Comparison of ENCODE assay signal across 21 cellular contexts in genomic region chr3:62955126-62955525, GRCh38.
"Had no signal": no experiment of that assay in that cellular context is flagged by ENCODE, and none has a peak within 500 bp of the region (broad histone marks: within the 10 kb centered on the region; RNA-seq: fewer than 3 reads in every experiment).

No MANE protein-coding gene starts in this region.

- H3K9me3 ChIP-seq: breast epithelium, pancreas, right lobe of liver, upper lobe of right lung had no signal

- H3K4me1 ChIP-seq: breast epithelium, gastroesophageal sphincter, heart right ventricle, pancreas, right lobe of liver, upper lobe of right lung had no signal

- H3K4me2 ChIP-seq: smooth muscle cell had no signal

- H3K27ac ChIP-seq: breast epithelium, coronary artery, gastroesophageal sphincter, heart right ventricle, pancreas, right lobe of liver, upper lobe of right lung had no signal

- FAIRE-seq: pancreas had no signal

- ATAC-seq: esophagus mucosa; gastroesophageal sphincter; heart right ventricle; left cardiac atrium; naive thymus-derived CD4-positive, alpha-beta T cell; right lobe of liver; stimulated activated memory B cell treated with anti-CD40 and anti-IgM and Interleukin-4, amounts not matched to agents 10 μg/mL and 1 μg/mL and 100 μg/mL, for 72 hours; upper lobe of right lung had no signal

- H3K36me3 ChIP-seq: breast epithelium, gastroesophageal sphincter, heart right ventricle, pancreas, right lobe of liver, upper lobe of right lung had no signal

- H3K4me3 ChIP-seq: breast epithelium, coronary artery, gastroesophageal sphincter, heart right ventricle, pancreas, right lobe of liver, smooth muscle cell, upper lobe of right lung had no signal

- DNase-seq: activated CD4-positive, CD25-positive, alpha-beta regulatory T cell treated with anti-CD3 and anti-CD28 coated beads, Interleukin-2, amount 50 U/mL, for 72 hours; activated CD8-positive, alpha-beta memory T cell treated with anti-CD3 and anti-CD28 coated beads for 24 hours; activated CD8-positive, alpha-beta memory T cell treated with anti-CD3 and anti-CD28 coated beads, Interleukin-2, amount 50 U/mL, for 48 hours; activated effector memory CD4-positive, alpha-beta T cell treated with anti-CD3 and anti-CD28 coated beads, Interleukin-2, amount 50 U/mL, for 16 hours; activated naive CD4-positive, alpha-beta T cell treated with anti-CD3 and anti-CD28 coated beads, Interleukin-2, amount 50 U/mL, for 16 hours; activated T-cell treated with anti-CD3 and anti-CD28 coated beads, Interleukin-2, amount 50 U/mL, for 48 hours; aorta; heart right ventricle; left cardiac atrium; mesenchymal stem cell; naive thymus-derived CD4-positive, alpha-beta T cell; pancreas; right lobe of liver; stimulated activated CD4-positive, alpha-beta T cell treated with anti-CD3 and anti-CD28 coated beads, Interleukin-4, amount 100 ng/mL, for 4 hours; upper lobe of right lung had no signal

- H3K27me3 ChIP-seq: breast epithelium, gastroesophageal sphincter, heart right ventricle, pancreas, right lobe of liver, upper lobe of right lung had no signal
